In genomic region chr11:47566166-47566546, GRCh38 we compare ENCODE assay signal across 8 cellular contexts. TPM values are rescaled to one million over a fixed set of nuclear protein-coding genes. Genes with fewer than 3 reads are reported as not detected.
DNase-seq lines count a peak whose midpoint lies in the region; ATAC-seq and TF ChIP-seq lines count a peak whose summit lies in the region.

No MANE protein-coding gene starts in this region.

- H3K9me3 ChIP-seq in MM.1S (replicated peaks; ENCODE audit: insufficient read depth, low read length): no peaks in the 10 kb centered on the region
- H3K9me3 ChIP-seq in ectodermal cell (ENCODE audit: control insufficient read depth, low read length): no peaks in the 10 kb centered on the region

- no peaks in the 10 kb centered on the region for H4K20me1 ChIP-seq in MM.1S (ENCODE audit: insufficient read depth, low read length)

- H3K27me3 ChIP-seq in MM.1S (replicated peaks; ENCODE audit: insufficient read depth, low read length): no peaks in the 10 kb centered on the region
- H3K27me3 ChIP-seq in ectodermal cell (ENCODE audit: control insufficient read depth, insufficient read depth, low read length, poor library complexity, severe bottlenecking): no peaks in the 10 kb centered on the region

- TF ChIP-seq CTCF in MM.1S (IDR thresholded peaks at IDR 0.05; ENCODE audit: low read length) (no peak), natural killer cell (IDR thresholded peaks at IDR 0.05) (no peak)

- H3K27ac Mint-ChIP-seq in natural killer cell: peak overlapping the region in 1 of 2 donors; percentile 91

- H3K36me3 Mint-ChIP-seq in natural killer cell: no peaks in the 10 kb centered on the region

- H3K79me2 ChIP-seq in MM.1S (ENCODE audit: low read length): peaks cover 49% of the 10 kb centered on the region

- H3K4me1 ChIP-seq in MM.1S (ENCODE audit: low read length): peaks cover 8% of the 10 kb centered on the region; the same call in 1 of the 2 replicates
- H3K4me1 ChIP-seq in ectodermal cell (ENCODE audit: control insufficient read depth, insufficient read depth, low read length): no peaks in the 10 kb centered on the region

- H3K4me1 Mint-ChIP-seq in natural killer cell: peaks cover 10 to 20% of the 10 kb centered on the region in 2 donors

- intact Hi-C loops in natural killer cell (cut with micrococcal nuclease): no loop called here

- peak overlapping the region; percentile 53 for H3K4me2 ChIP-seq in MM.1S (ENCODE audit: low read depth, low read length)

- no peak overlapping the region; the same call in 1 of the 2 replicates for H3K27ac ChIP-seq in MM.1S (ENCODE audit: low read length)
- no peak overlapping the region for H3K27ac ChIP-seq in ectodermal cell (ENCODE audit: insufficient read depth, low read depth, low read length, poor library complexity, severe bottlenecking)

- H3K4me3 ChIP-seq in MM.1S (ENCODE audit: low read length) (peak overlapping the region; percentile 98), ectodermal cell (ENCODE audit: insufficient read depth, low read depth, low read length) (peak overlapping the region; percentile 60)

- peak; percentile 16 for ATAC-seq in GM18502 (IDR thresholded peaks at IDR 0.05; ENCODE audit: poor library complexity, unreplicated experiment)
- ATAC-seq in natural killer cell: no peak

- H3K36me3 ChIP-seq in MM.1S (replicated peaks; ENCODE audit: insufficient read depth, low read length) (no peaks in the 10 kb centered on the region), ectodermal cell (ENCODE audit: control insufficient read depth, insufficient read depth, low read length) (peaks cover 8% of the 10 kb centered on the region)

- peak overlapping the region; percentile 97 for H2AFZ ChIP-seq in MM.1S (ENCODE audit: low read length)

- H3K9me3 Mint-ChIP-seq in natural killer cell: no peaks in the 10 kb centered on the region

- H3K9me2 ChIP-seq in MM.1S (replicated peaks; ENCODE audit: insufficient read depth, low read length): no peaks in the 10 kb centered on the region

- H3K27me3 Mint-ChIP-seq in natural killer cell (ENCODE audit: low read depth in 2 of 2): no peaks in the 10 kb centered on the region

- H3F3A ChIP-seq in MM.1S (ENCODE audit: insufficient read depth, low read length): no peaks in the 10 kb centered on the region

- peak; percentile 37 for DNase-seq in MM.1S
- DNase-seq in natural killer cell: no peak
- no peak for DNase-seq in NCI-H345 (lab: John Stamatoyannopoulos, UW)
- DNase-seq in COLO668 (lab: John Stamatoyannopoulos, UW; ENCODE audit: unreplicated experiment): no peak
- no peak for DNase-seq in iPS-NIHi7 (ENCODE audit: extremely low spot score)
- no peak for DNase-seq in NCI-H187 (lab: John Stamatoyannopoulos, UW)

- H3K4me3 Mint-ChIP-seq in natural killer cell: peak overlapping the region; percentile 83

- WGBS in ectodermal cell, 2 experiments: 45 to 52% methylated on average over 16 of the region's 16 CpGs

- H3K9ac ChIP-seq in MM.1S (ENCODE audit: low read length): peak overlapping the region; percentile 92

RNA-seq across cellular contexts. Expression of gene PTPMT1, which starts 0.8 kb away (rescaled TPM):
- 32.1 TPM for polyA plus RNA-seq in ectodermal cell (2013, experiment 1 of 4)
- 45.0 TPM for polyA plus RNA-seq in ectodermal cell (2013, experiment 2 of 4)
- 43.9 TPM for polyA plus RNA-seq in ectodermal cell (2013, experiment 3 of 4)
- polyA plus RNA-seq in ectodermal cell (2013, experiment 4 of 4): 46.8 TPM
- 10 to 100 TPM; 19.4 to 28.6 (median 20.4) TPM for total RNA-seq in natural killer cell

RNA-seq across cellular contexts. Expression of gene KBTBD4, which starts 12.6 kb away (rescaled TPM):
- 21.8 TPM for polyA plus RNA-seq in ectodermal cell (2013, experiment 1 of 4)
- 23.2 TPM for polyA plus RNA-seq in ectodermal cell (2013, experiment 2 of 4)
- polyA plus RNA-seq in ectodermal cell (2013, experiment 3 of 4): 16.4 TPM
- 19.8 TPM for polyA plus RNA-seq in ectodermal cell (2013, experiment 4 of 4)
- total RNA-seq in natural killer cell: 10 to 100 TPM; 17.7 to 24.1 (median 20.9) TPM

RNA-seq across cellular contexts. Expression of gene NDUFS3, which starts 12.7 kb away (rescaled TPM):
- polyA plus RNA-seq in ectodermal cell (2013, experiment 1 of 4): 112 TPM
- 113 TPM for polyA plus RNA-seq in ectodermal cell (2013, experiment 2 of 4)
- 106 TPM for polyA plus RNA-seq in ectodermal cell (2013, experiment 3 of 4)
- 128 TPM for polyA plus RNA-seq in ectodermal cell (2013, experiment 4 of 4)
- 100 to 1,000 TPM; 114 to 138 (median 115) TPM for total RNA-seq in natural killer cell

RNA-seq across cellular contexts. Expression of gene CELF1, which starts 13.2 kb away (rescaled TPM):
- 157 TPM for polyA plus RNA-seq in ectodermal cell (2013, experiment 1 of 4)
- 153 TPM for polyA plus RNA-seq in ectodermal cell (2013, experiment 2 of 4)
- 83.6 TPM for polyA plus RNA-seq in ectodermal cell (2013, experiment 3 of 4)
- polyA plus RNA-seq in ectodermal cell (2013, experiment 4 of 4): 89.6 TPM
- 100 to 1,000 TPM; 128 to 168 (median 162) TPM for total RNA-seq in natural killer cell

RNA-seq across cellular contexts. Expression of gene FAM180B, which starts 20.3 kb away (rescaled TPM):
- polyA plus RNA-seq in ectodermal cell (2013, experiment 1 of 4): not detected
- polyA plus RNA-seq in ectodermal cell (2013, experiment 2 of 4): not detected
- not detected for polyA plus RNA-seq in ectodermal cell (2013, experiment 3 of 4)
- polyA plus RNA-seq in ectodermal cell (2013, experiment 4 of 4): not detected
- under 1 TPM in 1 of 3 donors, not detected in 2; 0.25 TPM for total RNA-seq in natural killer cell
